ENCODE assay signal across 1 cellular context in the genomic region with DNA sequence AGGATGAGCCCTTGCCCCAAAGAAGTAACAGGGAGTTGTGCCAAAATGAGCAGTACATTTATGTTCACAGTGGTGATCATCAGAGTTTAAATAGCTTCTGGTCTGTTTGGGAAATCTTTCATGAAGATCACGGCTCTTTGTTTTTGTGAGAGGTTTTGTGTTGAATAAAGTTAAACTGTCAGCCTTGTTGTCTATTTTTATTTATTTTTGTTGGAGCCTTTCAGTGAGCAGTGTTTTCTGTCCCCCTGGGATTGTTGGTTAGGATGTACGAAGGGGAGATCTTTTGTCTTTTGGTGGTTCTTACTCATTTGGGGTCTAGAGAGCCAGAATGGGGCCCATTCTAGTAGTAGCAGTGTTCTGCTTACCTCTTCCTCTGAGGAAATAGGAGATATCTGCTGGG.
A peak's percentile ranks its signal among the peaks of the same experiment; 100 is the strongest.
TF ChIP-seq lines count a peak whose summit lies in the region.

No MANE protein-coding gene starts in this region.

TF ChIP-seq in GM12878, 131 proteins besides CTCF, POLR2A, EP300 and RAD21 (continued from another document):
- TF ChIP-seq, protein P1, sequence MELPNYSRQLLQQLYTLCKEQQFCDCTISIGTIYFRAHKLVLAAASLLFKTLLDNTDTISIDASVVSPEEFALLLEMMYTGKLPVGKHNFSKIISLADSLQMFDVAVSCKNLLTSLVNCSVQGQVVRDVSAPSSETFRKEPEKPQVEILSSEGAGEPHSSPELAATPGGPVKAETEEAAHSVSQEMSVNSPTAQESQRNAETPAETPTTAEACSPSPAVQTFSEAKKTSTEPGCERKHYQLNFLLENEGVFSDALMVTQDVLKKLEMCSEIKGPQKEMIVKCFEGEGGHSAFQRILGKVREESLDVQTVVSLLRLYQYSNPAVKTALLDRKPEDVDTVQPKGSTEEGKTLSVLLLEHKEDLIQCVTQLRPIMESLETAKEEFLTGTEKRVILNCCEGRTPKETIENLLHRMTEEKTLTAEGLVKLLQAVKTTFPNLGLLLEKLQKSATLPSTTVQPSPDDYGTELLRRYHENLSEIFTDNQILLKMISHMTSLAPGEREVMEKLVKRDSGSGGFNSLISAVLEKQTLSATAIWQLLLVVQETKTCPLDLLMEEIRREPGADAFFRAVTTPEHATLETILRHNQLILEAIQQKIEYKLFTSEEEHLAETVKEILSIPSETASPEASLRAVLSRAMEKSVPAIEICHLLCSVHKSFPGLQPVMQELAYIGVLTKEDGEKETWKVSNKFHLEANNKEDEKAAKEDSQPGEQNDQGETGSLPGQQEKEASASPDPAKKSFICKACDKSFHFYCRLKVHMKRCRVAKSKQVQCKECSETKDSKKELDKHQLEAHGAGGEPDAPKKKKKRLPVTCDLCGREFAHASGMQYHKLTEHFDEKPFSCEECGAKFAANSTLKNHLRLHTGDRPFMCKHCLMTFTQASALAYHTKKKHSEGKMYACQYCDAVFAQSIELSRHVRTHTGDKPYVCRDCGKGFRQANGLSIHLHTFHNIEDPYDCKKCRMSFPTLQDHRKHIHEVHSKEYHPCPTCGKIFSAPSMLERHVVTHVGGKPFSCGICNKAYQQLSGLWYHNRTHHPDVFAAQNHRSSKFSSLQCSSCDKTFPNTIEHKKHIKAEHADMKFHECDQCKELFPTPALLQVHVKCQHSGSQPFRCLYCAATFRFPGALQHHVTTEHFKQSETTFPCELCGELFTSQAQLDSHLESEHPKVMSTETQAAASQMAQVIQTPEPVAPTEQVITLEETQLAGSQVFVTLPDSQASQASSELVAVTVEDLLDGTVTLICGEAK (IDR thresholded peaks at IDR 0.05; ENCODE audit: borderline replicate concordance), result peak; percentile 60; the same call in 1 of the 2 replicates
